In genomic region chr12:61996717-61997116, GRCh38 we compare ENCODE assay signal across 8 cellular contexts.
"Had no signal": no experiment of that assay in that cellular context is flagged by ENCODE, and none has a peak within 500 bp of the region (broad histone marks: within the 10 kb centered on the region; RNA-seq: fewer than 3 reads in every experiment).

No MANE protein-coding gene starts in this region.

- FAIRE-seq: H1, H54, HTR-8/SVneo had no signal

- H3K27ac Mint-ChIP-seq: H9 had no signal

- DNase-seq: H9, HCEC 1CT, KBM-7 had no signal

- ATAC-seq: GM23338 had no signal

- H3K4me2 ChIP-seq: GM23338, KMS-11 had no signal

- H3K4me1 Mint-ChIP-seq: GM23338, H9 had no signal

- H2AFZ ChIP-seq: GM23338 had no signal

- H3K9ac ChIP-seq: KMS-11 had no signal

- H3K9me3 Mint-ChIP-seq: GM23338, H9 had no signal

- H3K4me3 Mint-ChIP-seq: GM23338, H9 had no signal

- H3K4me3 ChIP-seq: GM23338 had no signal

- H3K27ac ChIP-seq: KMS-11 had no signal
